5 cellular contexts compared by ENCODE assay signal in the genomic region with DNA sequence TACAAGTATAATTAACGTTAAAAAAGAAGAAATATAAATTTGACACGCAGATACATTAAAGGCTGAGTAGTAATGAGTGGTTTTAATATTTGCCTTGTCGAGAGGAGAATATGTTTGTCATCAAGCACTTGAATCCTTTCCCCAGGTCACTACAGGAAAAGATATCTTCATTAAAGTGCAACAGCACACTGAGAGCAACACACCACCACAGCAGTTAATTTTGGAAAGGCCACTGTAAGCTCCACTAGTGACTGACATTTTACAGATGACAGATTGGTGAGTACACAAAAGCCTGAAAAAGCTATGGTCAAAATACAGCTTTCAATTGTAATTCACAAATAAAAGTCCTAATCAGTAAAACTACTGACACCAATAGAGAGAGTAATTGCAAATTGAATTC.
"Had no signal": no experiment of that assay in that cellular context is flagged by ENCODE, and none has a peak within 500 bp of the region (broad histone marks: within the 10 kb centered on the region; RNA-seq: fewer than 3 reads in every experiment).

No MANE protein-coding gene starts in this region.

- H3K27ac ChIP-seq: HL-60 had no signal

- H3K27ac Mint-ChIP-seq: IgD-negative memory B cell had no signal

- H3K4me3 ChIP-seq: K562 had no signal

- ATAC-seq: HepG2, K562 had no signal

- H3K4me3 Mint-ChIP-seq: IgD-negative memory B cell had no signal

- H3K27me3 Mint-ChIP-seq: IgD-negative memory B cell had no signal

- DNase-seq: IMR-90 had no signal
